Comparison of ENCODE assay signal across 9 cellular contexts in genomic region chr1:47434051-47434842, GRCh38. TPM values are rescaled to one million over a fixed set of nuclear protein-coding genes. Genes with fewer than 3 reads are reported as not detected.
A peak's percentile ranks its signal among the peaks of the same experiment; 100 is the strongest.
DNase-seq lines count a peak whose midpoint lies in the region; ATAC-seq and TF ChIP-seq lines count a peak whose summit lies in the region.
"Had no signal": no experiment of that assay in that cellular context is flagged by ENCODE, and none has a peak within 500 bp of the region (broad histone marks: within the 10 kb centered on the region; RNA-seq: fewer than 3 reads in every experiment).

No MANE protein-coding gene starts in this region.

- peaks cover 18% of the 10 kb centered on the region; the same call in 1 of the 2 replicates for H4K20me1 ChIP-seq in DOHH2 (ENCODE audit: control insufficient read depth, insufficient read depth, low read depth, low read length)

- TF ChIP-seq CTCF in DOHH2 (IDR thresholded peaks at IDR 0.05; ENCODE audit: low read depth, low read length, poor library complexity, severe bottlenecking) (no peak), activated B cell treated with CpG ODN at 0.5 μM for 24 hours (IDR thresholded peaks at IDR 0.05) (no peak)

- peaks cover 43% of the 10 kb centered on the region for H3K27me3 Mint-ChIP-seq in activated B cell treated with CpG ODN at 0.5 μM for 24 hours

- H3K4me3 Mint-ChIP-seq in activated B cell treated with CpG ODN at 0.5 μM for 24 hours: peak overlapping the region; percentile 48

- H3K79me2 ChIP-seq in DOHH2 (ENCODE audit: control insufficient read depth, low read length): peaks cover 67% of the 10 kb centered on the region

- no peak for DNase-seq in activated B cell treated with CpG ODN at 0.5 μM for 24 hours
- peak; percentile 45 for DNase-seq in globus pallidus (ENCODE audit: low spot score)
- peak; percentile 31 for DNase-seq in pons (ENCODE audit: low spot score)
- no peak for DNase-seq in NCI-H510A (lab: John Stamatoyannopoulos, UW)
- no peak for DNase-seq in OCI-M2 (lab: John Stamatoyannopoulos, UW; ENCODE audit: unreplicated experiment)

- H3K36me3 Mint-ChIP-seq in activated B cell treated with CpG ODN at 0.5 μM for 24 hours (ENCODE audit: low read depth): no peaks in the 10 kb centered on the region

- H3K27ac ChIP-seq in DOHH2 (ENCODE audit: low read depth, low read length): no peak overlapping the region

- peak overlapping the region; percentile 52 for H3K4me3 ChIP-seq in DOHH2 (ENCODE audit: low read length)

- peaks cover 44% of the 10 kb centered on the region for H3K4me1 ChIP-seq in DOHH2 (ENCODE audit: control insufficient read depth, low read length)

- H3F3A ChIP-seq in DOHH2 (ENCODE audit: control insufficient read depth, insufficient read depth): no peaks in the 10 kb centered on the region

- ATAC-seq in activated B cell treated with CpG ODN at 0.5 μM for 24 hours (ENCODE audit: low read depth): no peak
- no peak for ATAC-seq in GM21619 (IDR thresholded peaks at IDR 0.05; ENCODE audit: unreplicated experiment)
- no peak for ATAC-seq in GM19397 (IDR thresholded peaks at IDR 0.05; ENCODE audit: unreplicated experiment)

- intact Hi-C loops in activated B cell treated with CpG ODN at 0.5 μM for 24 hours (cut with micrococcal nuclease): no loop called here

- POLR2A ChIA-PET in activated B cell treated with CpG ODN at 0.5 μM for 24 hours (lab: Charles Lee): interaction anchor here (0.6 kb wide), 2 partner anchors 150 to 1485 kb away, joined by 3 to 4 read pairs; no protein-coding TSS in a partner anchor

- H3K27me3 ChIP-seq in DOHH2 (ENCODE audit: control insufficient read depth, low read length): no peaks in the 10 kb centered on the region

- H3K9me3 Mint-ChIP-seq in activated B cell treated with CpG ODN at 0.5 μM for 24 hours: no peaks in the 10 kb centered on the region

- peaks cover 47% of the 10 kb centered on the region for H3K4me1 Mint-ChIP-seq in activated B cell treated with CpG ODN at 0.5 μM for 24 hours

- CTCF ChIA-PET in activated B cell treated with CpG ODN at 0.5 μM for 24 hours (lab: Charles Lee): interaction anchor here (1.3 to 1.4 kb wide), 2 partner anchors 256 to 292 kb away, joined by 6 to 10 read pairs; no protein-coding TSS in a partner anchor

- peak overlapping the region; percentile 59 for H3K4me2 ChIP-seq in DOHH2 (ENCODE audit: low read length)

- H3K9me3 ChIP-seq in DOHH2 (ENCODE audit: control insufficient read depth, insufficient read depth, low read length): no peaks in the 10 kb centered on the region

- H3K27ac Mint-ChIP-seq in activated B cell treated with CpG ODN at 0.5 μM for 24 hours: no peak overlapping the region

- H3K9me2 ChIP-seq in DOHH2 (replicated peaks; ENCODE audit: control insufficient read depth, low read length): no peaks in the 10 kb centered on the region

- peaks cover 46% of the 10 kb centered on the region for H3K36me3 ChIP-seq in DOHH2 (ENCODE audit: control insufficient read depth, low read length)

RNA-seq across cellular contexts. Expression of gene FOXD2, which starts 3.6 kb away (rescaled TPM):
- 0.10 and 0.20 TPM in 2 replicates for total RNA-seq in activated B cell treated with CpG ODN at 0.5 μM for 24 hours

RNA-seq across cellular contexts. Expression of gene FOXE3, which starts 18.2 kb away (rescaled TPM):
- total RNA-seq in activated B cell treated with CpG ODN at 0.5 μM for 24 hours: not detected in 2 replicates
- total RNA-seq: LHCN-M2 had no signal

Comparison
In these comparisons a context has a peak if more than half of its experiments do, and no peak if none do; other contexts are left out.
1. DNase-seq: peak in globus pallidus (single experiment) and pons (single experiment); none in activated B cell treated with CpG ODN at 0.5 μM for 24 hours (single experiment), NCI-H510A (single experiment) and OCI-M2 (single experiment).